Comparison of ENCODE assay signal across 16 cellular contexts in genomic region chr6:71194730-71195129, GRCh38.
A peak's percentile ranks its signal among the peaks of the same experiment; 100 is the strongest.
DNase-seq lines count a peak whose midpoint lies in the region; ATAC-seq and TF ChIP-seq lines count a peak whose summit lies in the region.
"Had no signal": no experiment of that assay in that cellular context is flagged by ENCODE, and none has a peak within 500 bp of the region (broad histone marks: within the 10 kb centered on the region; RNA-seq: fewer than 3 reads in every experiment).

No MANE protein-coding gene starts in this region.

- peaks cover 39% of the 10 kb centered on the region for H3K4me1 ChIP-seq in SJSA1 (replicated peaks)
- H3K4me1 ChIP-seq in smooth muscle cell (ENCODE audit: low read depth): peaks cover 21% of the 10 kb centered on the region
- H3K4me1 ChIP-seq in transverse colon: no peaks in the 10 kb centered on the region
- H3K4me1 ChIP-seq: left lung had no signal

- H4K20me1 ChIP-seq in smooth muscle cell (ENCODE audit: low read depth): no peaks in the 10 kb centered on the region

- no peak for TF ChIP-seq POLR2A in transverse colon (IDR thresholded peaks at IDR 0.05)

- ATAC-seq in GM18520 (IDR thresholded peaks at IDR 0.05; ENCODE audit: unreplicated experiment): no peak
- ATAC-seq: heart left ventricle; left lung; sciatic nerve; stimulated activated naive CD8-positive, alpha-beta T cell treated with anti-CD3 and anti-CD28 coated beads, Interleukin-15, amount 100 ng/mL, for 72 hours had no signal

- H3K4me3 ChIP-seq in SJSA1 (no peak overlapping the region), smooth muscle cell (no peak overlapping the region), transverse colon (no peak overlapping the region)
- H3K4me3 ChIP-seq: heart left ventricle, left lung had no signal

- WGBS in smooth muscle cell (ENCODE audit: low lambda C conversion rate): 6% methylated on average over 1 of the region's 1 CpG
- 67 to 73% methylated on average over 1 of the region's 1 CpG for WGBS in transverse colon (ENCODE audit: low coverage in 1 of 2), 2 donors

- H3K27ac ChIP-seq in SJSA1 (peak overlapping the region; percentile 83), smooth muscle cell (ENCODE audit: low read depth) (peak overlapping the region; percentile 100), transverse colon (no peak overlapping the region)
- H3K27ac ChIP-seq: heart left ventricle, KMS-11, left lung had no signal

- H3F3A ChIP-seq in smooth muscle cell (ENCODE audit: low read depth): peaks cover 27% of the 10 kb centered on the region

- DNase-seq in ELR (ENCODE audit: low read depth): peak; percentile 85
- DNase-seq in SJSA1 (ENCODE audit: low read depth in 1 of 2, low spot score in 2 of 2): peak in 1 of 2 experiments; percentile 70
- DNase-seq in fibroblast of peridontal ligament (ENCODE audit: extremely low read depth): peak; percentile 87
- no peak for DNase-seq in smooth muscle cell (lab: John Stamatoyannopoulos, UW; ENCODE audit: unreplicated experiment)
- DNase-seq in transverse colon: no peak
- DNase-seq in 8988T: no peak
- DNase-seq: activated CD4-positive, alpha-beta T cell treated with anti-CD3 and anti-CD28 coated beads, Interleukin-2, amount 10 ng/mL, durations not matched to agents 24 days and 14 days; activated T-cell treated with anti-CD3 and anti-CD28 coated beads, Interleukin-2, amount 50 U/mL, for 1 hour; heart left ventricle; left lung; NCI-H1694; NCI-H526 treated with DMSO at 0.1 percent for 48 hours; stimulated activated naive CD8-positive, alpha-beta T cell treated with anti-CD3 and anti-CD28 coated beads, Interleukin-15, amount 100 ng/mL, for 72 hours had no signal

- H3K27me3 ChIP-seq in SJSA1 (replicated peaks) (no peaks in the 10 kb centered on the region), smooth muscle cell (ENCODE audit: low read depth) (no peaks in the 10 kb centered on the region), transverse colon (no peaks in the 10 kb centered on the region)
- H3K27me3 ChIP-seq: heart left ventricle, left lung had no signal

- H3K79me2 ChIP-seq in smooth muscle cell (ENCODE audit: low read depth): no peaks in the 10 kb centered on the region

- no peaks in the 10 kb centered on the region for H3K9me3 ChIP-seq in SJSA1 (replicated peaks)
- H3K9me3 ChIP-seq in smooth muscle cell (replicated peaks; ENCODE audit: low read depth): no peaks in the 10 kb centered on the region
- H3K9me3 ChIP-seq in transverse colon: no peaks in the 10 kb centered on the region
- H3K9me3 ChIP-seq: heart left ventricle, left lung had no signal

- intact Hi-C loops in transverse colon (cut with DNase I; ENCODE audit: low total_unique reads): no loop called here

- TF ChIP-seq CTCF in smooth muscle cell (IDR thresholded peaks at IDR 0.05; ENCODE audit: borderline replicate concordance, insufficient read depth, poor library complexity, severe bottlenecking) (no peak), transverse colon (IDR thresholded peaks at IDR 0.05) (no peak)

- H3K4me2 ChIP-seq in smooth muscle cell: peak overlapping the region; percentile 84
- H3K4me2 ChIP-seq: KMS-11 had no signal

- H3K9ac ChIP-seq in smooth muscle cell (ENCODE audit: low read depth): no peak overlapping the region
- H3K9ac ChIP-seq: KMS-11 had no signal

- in situ Hi-C loops in transverse colon (cut with MboI; ENCODE audit: low pct_ligation_motif_present in 1 of 4, low pct_unique_long_range_greater_than_20kb in 1 of 4, low sequenced_read_pairs in 3 of 4): loop anchor here in 3 of 4 donors (25.0 kb wide), 2 partner anchors 143 to 318 kb away; no protein-coding TSS in a partner anchor

- TF ChIP-seq EP300 in transverse colon (IDR thresholded peaks at IDR 0.05; ENCODE audit: low read depth): no peak

- peak overlapping the region; percentile 30 for H2AFZ ChIP-seq in smooth muscle cell (ENCODE audit: low read depth)

- no peaks in the 10 kb centered on the region for H3K36me3 ChIP-seq in SJSA1
- H3K36me3 ChIP-seq in smooth muscle cell (ENCODE audit: low read depth): no peaks in the 10 kb centered on the region
- no peaks in the 10 kb centered on the region for H3K36me3 ChIP-seq in transverse colon
- H3K36me3 ChIP-seq: heart left ventricle, left lung had no signal

Comparison
In these comparisons a context has a peak if more than half of its experiments do, and no peak if none do; other contexts are left out.
1. DNase-seq: peak in ELR (single experiment) and fibroblast of peridontal ligament (single experiment); none in smooth muscle cell (single experiment), transverse colon (single experiment) and 8988T (single experiment).
2. H3K27ac ChIP-seq: peak in SJSA1 (single experiment) and smooth muscle cell (single experiment); none in transverse colon (0 of 4).